ENCODE assay signal across 1 cellular context in the genomic region with DNA sequence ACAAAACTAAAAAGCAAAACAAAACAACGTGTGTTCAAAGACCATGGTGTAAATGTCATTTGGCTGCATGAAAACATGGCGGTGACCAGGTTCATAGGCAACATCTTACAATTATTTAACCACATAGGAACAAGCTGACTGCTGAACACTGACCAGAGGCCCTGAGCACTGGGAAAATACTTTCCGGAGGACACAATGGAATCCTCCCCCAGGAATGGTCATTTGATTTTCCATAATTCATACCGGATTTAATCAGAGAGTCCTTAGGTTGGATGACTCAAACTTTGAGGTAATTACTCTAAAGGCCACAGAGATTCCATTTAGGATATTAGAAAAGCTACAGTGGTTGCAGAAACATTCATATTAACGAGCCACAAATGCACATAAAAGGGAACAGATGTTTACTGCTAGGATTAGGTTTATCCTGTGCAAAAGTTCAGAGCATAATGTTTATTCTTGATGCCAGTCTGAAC.
TF ChIP-seq lines count a peak whose summit lies in the region.

No MANE protein-coding gene starts in this region.

TF ChIP-seq in HEK293, 187 proteins besides CTCF, POLR2A, EP300 and RAD21 (continued from another document):
- TF ChIP-seq, protein P1, sequence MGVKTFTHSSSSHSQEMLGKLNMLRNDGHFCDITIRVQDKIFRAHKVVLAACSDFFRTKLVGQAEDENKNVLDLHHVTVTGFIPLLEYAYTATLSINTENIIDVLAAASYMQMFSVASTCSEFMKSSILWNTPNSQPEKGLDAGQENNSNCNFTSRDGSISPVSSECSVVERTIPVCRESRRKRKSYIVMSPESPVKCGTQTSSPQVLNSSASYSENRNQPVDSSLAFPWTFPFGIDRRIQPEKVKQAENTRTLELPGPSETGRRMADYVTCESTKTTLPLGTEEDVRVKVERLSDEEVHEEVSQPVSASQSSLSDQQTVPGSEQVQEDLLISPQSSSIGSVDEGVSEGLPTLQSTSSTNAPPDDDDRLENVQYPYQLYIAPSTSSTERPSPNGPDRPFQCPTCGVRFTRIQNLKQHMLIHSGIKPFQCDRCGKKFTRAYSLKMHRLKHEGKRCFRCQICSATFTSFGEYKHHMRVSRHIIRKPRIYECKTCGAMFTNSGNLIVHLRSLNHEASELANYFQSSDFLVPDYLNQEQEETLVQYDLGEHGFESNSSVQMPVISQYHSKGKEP (tag by site-specific recombination; IDR thresholded peaks at IDR 0.05) = peak; percentile 85
- TF ChIP-seq, protein P2, sequence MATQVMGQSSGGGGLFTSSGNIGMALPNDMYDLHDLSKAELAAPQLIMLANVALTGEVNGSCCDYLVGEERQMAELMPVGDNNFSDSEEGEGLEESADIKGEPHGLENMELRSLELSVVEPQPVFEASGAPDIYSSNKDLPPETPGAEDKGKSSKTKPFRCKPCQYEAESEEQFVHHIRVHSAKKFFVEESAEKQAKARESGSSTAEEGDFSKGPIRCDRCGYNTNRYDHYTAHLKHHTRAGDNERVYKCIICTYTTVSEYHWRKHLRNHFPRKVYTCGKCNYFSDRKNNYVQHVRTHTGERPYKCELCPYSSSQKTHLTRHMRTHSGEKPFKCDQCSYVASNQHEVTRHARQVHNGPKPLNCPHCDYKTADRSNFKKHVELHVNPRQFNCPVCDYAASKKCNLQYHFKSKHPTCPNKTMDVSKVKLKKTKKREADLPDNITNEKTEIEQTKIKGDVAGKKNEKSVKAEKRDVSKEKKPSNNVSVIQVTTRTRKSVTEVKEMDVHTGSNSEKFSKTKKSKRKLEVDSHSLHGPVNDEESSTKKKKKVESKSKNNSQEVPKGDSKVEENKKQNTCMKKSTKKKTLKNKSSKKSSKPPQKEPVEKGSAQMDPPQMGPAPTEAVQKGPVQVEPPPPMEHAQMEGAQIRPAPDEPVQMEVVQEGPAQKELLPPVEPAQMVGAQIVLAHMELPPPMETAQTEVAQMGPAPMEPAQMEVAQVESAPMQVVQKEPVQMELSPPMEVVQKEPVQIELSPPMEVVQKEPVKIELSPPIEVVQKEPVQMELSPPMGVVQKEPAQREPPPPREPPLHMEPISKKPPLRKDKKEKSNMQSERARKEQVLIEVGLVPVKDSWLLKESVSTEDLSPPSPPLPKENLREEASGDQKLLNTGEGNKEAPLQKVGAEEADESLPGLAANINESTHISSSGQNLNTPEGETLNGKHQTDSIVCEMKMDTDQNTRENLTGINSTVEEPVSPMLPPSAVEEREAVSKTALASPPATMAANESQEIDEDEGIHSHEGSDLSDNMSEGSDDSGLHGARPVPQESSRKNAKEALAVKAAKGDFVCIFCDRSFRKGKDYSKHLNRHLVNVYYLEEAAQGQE (tag by site-specific recombination; IDR thresholded peaks at IDR 0.05) = no peak
- TF ChIP-seq FEZF1 (tag by site-specific recombination; IDR thresholded peaks at IDR 0.05) = peak; percentile 18; the same call in 1 of the 2 replicates
- peak; percentile 46; the same call in 1 of the 2 replicates for TF ChIP-seq BCL11A (tag by site-specific recombination; IDR thresholded peaks at IDR 0.05; ENCODE audit: low read depth)
- TF ChIP-seq, protein P3, sequence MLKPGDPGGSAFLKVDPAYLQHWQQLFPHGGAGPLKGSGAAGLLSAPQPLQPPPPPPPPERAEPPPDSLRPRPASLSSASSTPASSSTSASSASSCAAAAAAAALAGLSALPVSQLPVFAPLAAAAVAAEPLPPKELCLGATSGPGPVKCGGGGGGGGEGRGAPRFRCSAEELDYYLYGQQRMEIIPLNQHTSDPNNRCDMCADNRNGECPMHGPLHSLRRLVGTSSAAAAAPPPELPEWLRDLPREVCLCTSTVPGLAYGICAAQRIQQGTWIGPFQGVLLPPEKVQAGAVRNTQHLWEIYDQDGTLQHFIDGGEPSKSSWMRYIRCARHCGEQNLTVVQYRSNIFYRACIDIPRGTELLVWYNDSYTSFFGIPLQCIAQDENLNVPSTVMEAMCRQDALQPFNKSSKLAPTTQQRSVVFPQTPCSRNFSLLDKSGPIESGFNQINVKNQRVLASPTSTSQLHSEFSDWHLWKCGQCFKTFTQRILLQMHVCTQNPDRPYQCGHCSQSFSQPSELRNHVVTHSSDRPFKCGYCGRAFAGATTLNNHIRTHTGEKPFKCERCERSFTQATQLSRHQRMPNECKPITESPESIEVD (tag by site-specific recombination; IDR thresholded peaks at IDR 0.05) = peak; percentile 46
